In the genomic region with DNA sequence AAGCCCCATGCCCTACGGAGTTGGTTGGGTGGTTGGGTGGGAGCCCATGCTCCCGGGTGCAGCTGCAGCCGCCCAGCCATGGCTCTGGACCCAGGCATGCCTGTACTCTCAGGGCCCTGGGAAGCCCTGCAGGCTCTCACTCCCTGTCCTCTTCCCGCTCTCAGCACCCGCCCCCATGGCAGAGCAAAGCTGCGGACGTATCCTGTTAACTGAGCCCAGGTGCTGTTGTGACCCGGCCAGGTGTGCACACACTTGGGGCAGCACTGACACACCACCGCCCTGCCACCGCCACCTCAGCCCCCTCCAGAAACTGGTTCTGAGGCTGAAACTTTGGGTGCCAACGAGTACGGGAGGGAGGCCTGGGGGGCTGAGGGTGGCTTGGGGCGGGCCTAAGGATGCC, we compare ENCODE assay signal across 23 cellular contexts. TPM values are rescaled to one million over a fixed set of nuclear protein-coding genes. Genes with fewer than 3 reads are reported as not detected.
DNase-seq lines count a peak whose midpoint lies in the region; ATAC-seq and TF ChIP-seq lines count a peak whose summit lies in the region.
"Had no signal": no experiment of that assay in that cellular context is flagged by ENCODE, and none has a peak within 500 bp of the region (broad histone marks: within the 10 kb centered on the region; RNA-seq: fewer than 3 reads in every experiment).

No MANE protein-coding gene starts in this region.

- 69 to 72% (median 69%) methylated on average over 13 of the region's 13 CpGs for WGBS in psoas muscle, 3 donors

- H3K4me1 ChIP-seq in psoas muscle = peaks cover 38% of the 10 kb centered on the region
- H3K4me1 ChIP-seq: BE2C, HAP-1, SJSA1 had no signal

- ATAC-seq in stimulated activated naive CD8-positive, alpha-beta T cell treated with anti-CD3 and anti-CD28 coated beads, Interleukin-15, amount 100 ng/mL, for 72 hours = peak; percentile 21
- no peak for ATAC-seq in stimulated activated naive CD8-positive, alpha-beta T cell treated with anti-CD3 and anti-CD28 coated beads, Interleukin-15, Interleukin-2, amounts not matched to agents 100 U/mL and 50 U/mL, for 24 hours
- ATAC-seq in esophagus mucosa (peak; percentile 26), psoas muscle (no peak)
- ATAC-seq: PC-3, Right ventricle myocardium inferior had no signal

- H3K27me3 Mint-ChIP-seq in stimulated activated naive CD8-positive, alpha-beta T cell treated with anti-CD3 and anti-CD28 coated beads, Interleukin-15, amount 100 ng/mL, for 72 hours = no peaks in the 10 kb centered on the region

- H3K27ac Mint-ChIP-seq in stimulated activated naive CD8-positive, alpha-beta T cell treated with anti-CD3 and anti-CD28 coated beads, Interleukin-15, amount 100 ng/mL, for 72 hours = no peak overlapping the region
- H3K27ac Mint-ChIP-seq: HFFc6 had no signal

- intact Hi-C loops in psoas muscle (cut with DNase I) = loop anchor here (2.0 to 5.0 kb wide), 2 partner anchors 41 to 98 kb away; a partner anchor contains a TSS

- peaks cover 18% of the 10 kb centered on the region for H3K4me1 Mint-ChIP-seq in stimulated activated naive CD8-positive, alpha-beta T cell treated with anti-CD3 and anti-CD28 coated beads, Interleukin-15, amount 100 ng/mL, for 72 hours

- H3K4me3 ChIP-seq in psoas muscle = peak overlapping the region; percentile 59
- H3K4me3 ChIP-seq: HAP-1, SJSA1 had no signal

- no peaks in the 10 kb centered on the region for H3K9me3 ChIP-seq in psoas muscle
- H3K9me3 ChIP-seq: BE2C, HAP-1, SJSA1 had no signal

- H3K4me3 Mint-ChIP-seq in stimulated activated naive CD8-positive, alpha-beta T cell treated with anti-CD3 and anti-CD28 coated beads, Interleukin-15, amount 100 ng/mL, for 72 hours = no peak overlapping the region
- H3K4me3 Mint-ChIP-seq: HFFc6 had no signal

- peak overlapping the region; percentile 93 for H3K27ac ChIP-seq in psoas muscle
- H3K27ac ChIP-seq: KMS-11, SJSA1 had no signal

- TF ChIP-seq CTCF in psoas muscle (IDR thresholded peaks at IDR 0.05) = no peak

- DNase-seq in stimulated activated naive CD8-positive, alpha-beta T cell treated with anti-CD3 and anti-CD28 coated beads, Interleukin-15, amount 100 ng/mL, for 72 hours = no peak
- no peak for DNase-seq in stimulated activated naive CD8-positive, alpha-beta T cell treated with anti-CD3 and anti-CD28 coated beads, Interleukin-15, Interleukin-2, amounts not matched to agents 100 U/mL and 50 U/mL, for 24 hours
- DNase-seq in psoas muscle (no peak), CD1c-positive myeloid dendritic cell (ENCODE audit: extremely low spot score) (no peak), epidermal melanocyte (ENCODE audit: insufficient read length, low spot score) (no peak), amniotic stem cell (lab: John Stamatoyannopoulos, UW) (no peak)
- DNase-seq: 8988T, ACHN, BE2C, DMS153, HFFc6, NCI-H1092 treated with DMSO at 0.1 percent for 48 hours, NCI-H1436, NCI-H1930, NCI-H2107, NCI-H524, NCI-H748 treated with DMSO at 0.1 percent for 48 hours, PC-3 had no signal

- peaks cover 0 to 3% of the 10 kb centered on the region in 2 donors for H3K9me3 Mint-ChIP-seq in stimulated activated naive CD8-positive, alpha-beta T cell treated with anti-CD3 and anti-CD28 coated beads, Interleukin-15, amount 100 ng/mL, for 72 hours
- H3K9me3 Mint-ChIP-seq: HFFc6 had no signal

- H3K27me3 ChIP-seq in psoas muscle (ENCODE audit: insufficient read depth in 3 of 3, low read length in 2 of 3) = no peaks in the 10 kb centered on the region
- H3K27me3 ChIP-seq: BE2C, SJSA1 had no signal

- H3K36me3 ChIP-seq in psoas muscle (ENCODE audit: insufficient read depth in 1 of 2, low read depth in 1 of 2) = no peaks in the 10 kb centered on the region
- H3K36me3 ChIP-seq: BE2C, HAP-1, SJSA1 had no signal

RNA-seq across cellular contexts. Expression of a gene that starts 40.3 kb away (rescaled TPM):
- total RNA-seq in esophagus mucosa (7.7 TPM), psoas muscle (10 to 100 TPM in 2 of 4 donors, 1 to 10 TPM in 2; 3.3 to 18.0 (median 9.0) TPM)
- 1 to 10 TPM; 1.0 to 3.5 (median 2.4) TPM for polyA plus RNA-seq in psoas muscle

Comparison
In these comparisons a context has a peak if more than half of its experiments do, and no peak if none do; other contexts are left out.
1. ATAC-seq: peak in stimulated activated naive CD8-positive, alpha-beta T cell treated with anti-CD3 and anti-CD28 coated beads, Interleukin-15, amount 100 ng/mL, for 72 hours (single experiment) and esophagus mucosa (single experiment); none in stimulated activated naive CD8-positive, alpha-beta T cell treated with anti-CD3 and anti-CD28 coated beads, Interleukin-15, Interleukin-2, amounts not matched to agents 100 U/mL and 50 U/mL, for 24 hours (single experiment) and psoas muscle (0 of 4).